Comparison of ENCODE assay signal across 1 cellular context in the genomic region with DNA sequence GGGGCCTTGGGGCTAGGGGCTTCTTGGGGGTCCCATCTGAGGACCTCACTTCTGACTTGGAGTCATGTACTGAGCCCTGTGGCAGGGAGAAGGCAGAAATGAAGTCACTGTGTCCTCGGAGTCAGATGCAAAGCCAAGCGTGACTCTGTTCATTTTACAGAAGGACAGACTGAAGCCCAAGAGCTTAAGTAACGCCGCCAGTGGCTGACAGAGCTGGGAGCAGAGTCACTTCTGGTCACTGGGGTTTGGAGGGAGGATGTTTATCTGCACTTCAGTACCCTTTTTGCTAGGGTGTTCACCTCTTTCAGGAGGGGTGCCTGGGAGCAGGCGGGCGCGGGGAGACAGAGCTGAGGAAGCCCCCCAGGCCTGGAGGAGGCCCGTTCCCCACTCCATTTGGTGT.
TF ChIP-seq lines count a peak whose summit lies in the region.

No MANE protein-coding gene starts in this region.

TF ChIP-seq in K562, 482 proteins besides CTCF, POLR2A, EP300 and RAD21 (continued from another document):
- TF ChIP-seq, protein P1, sequence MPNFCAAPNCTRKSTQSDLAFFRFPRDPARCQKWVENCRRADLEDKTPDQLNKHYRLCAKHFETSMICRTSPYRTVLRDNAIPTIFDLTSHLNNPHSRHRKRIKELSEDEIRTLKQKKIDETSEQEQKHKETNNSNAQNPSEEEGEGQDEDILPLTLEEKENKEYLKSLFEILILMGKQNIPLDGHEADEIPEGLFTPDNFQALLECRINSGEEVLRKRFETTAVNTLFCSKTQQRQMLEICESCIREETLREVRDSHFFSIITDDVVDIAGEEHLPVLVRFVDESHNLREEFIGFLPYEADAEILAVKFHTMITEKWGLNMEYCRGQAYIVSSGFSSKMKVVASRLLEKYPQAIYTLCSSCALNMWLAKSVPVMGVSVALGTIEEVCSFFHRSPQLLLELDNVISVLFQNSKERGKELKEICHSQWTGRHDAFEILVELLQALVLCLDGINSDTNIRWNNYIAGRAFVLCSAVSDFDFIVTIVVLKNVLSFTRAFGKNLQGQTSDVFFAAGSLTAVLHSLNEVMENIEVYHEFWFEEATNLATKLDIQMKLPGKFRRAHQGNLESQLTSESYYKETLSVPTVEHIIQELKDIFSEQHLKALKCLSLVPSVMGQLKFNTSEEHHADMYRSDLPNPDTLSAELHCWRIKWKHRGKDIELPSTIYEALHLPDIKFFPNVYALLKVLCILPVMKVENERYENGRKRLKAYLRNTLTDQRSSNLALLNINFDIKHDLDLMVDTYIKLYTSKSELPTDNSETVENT (CRISPR knock-in tag; IDR thresholded peaks at IDR 0.05) = no peak
- no peak for TF ChIP-seq ETS2 (tag; IDR thresholded peaks at IDR 0.05; ENCODE audit: borderline replicate concordance, poor library complexity, severe bottlenecking)
- TF ChIP-seq, protein P2, sequence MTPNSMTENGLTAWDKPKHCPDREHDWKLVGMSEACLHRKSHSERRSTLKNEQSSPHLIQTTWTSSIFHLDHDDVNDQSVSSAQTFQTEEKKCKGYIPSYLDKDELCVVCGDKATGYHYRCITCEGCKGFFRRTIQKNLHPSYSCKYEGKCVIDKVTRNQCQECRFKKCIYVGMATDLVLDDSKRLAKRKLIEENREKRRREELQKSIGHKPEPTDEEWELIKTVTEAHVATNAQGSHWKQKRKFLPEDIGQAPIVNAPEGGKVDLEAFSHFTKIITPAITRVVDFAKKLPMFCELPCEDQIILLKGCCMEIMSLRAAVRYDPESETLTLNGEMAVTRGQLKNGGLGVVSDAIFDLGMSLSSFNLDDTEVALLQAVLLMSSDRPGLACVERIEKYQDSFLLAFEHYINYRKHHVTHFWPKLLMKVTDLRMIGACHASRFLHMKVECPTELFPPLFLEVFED (CRISPR knock-in tag; conservative IDR thresholded peaks at IDR 0.05) = no peak
- no peak for TF ChIP-seq SP2 (IDR thresholded peaks at IDR 0.05; ENCODE audit: extremely low read depth, low read depth, low read length, poor library complexity, severe bottlenecking)
- TF ChIP-seq STAT5A (IDR thresholded peaks at IDR 0.05; ENCODE audit: borderline replicate concordance, low read length) = no peak
- no peak for TF ChIP-seq MTA2 (IDR thresholded peaks at IDR 0.05; ENCODE audit: low read depth)
- no peak for TF ChIP-seq DNMT1 (IDR thresholded peaks at IDR 0.05)
- TF ChIP-seq ESRRA (IDR thresholded peaks at IDR 0.05; ENCODE audit: borderline replicate concordance, low read depth) = no peak
- no peak for TF ChIP-seq TCFL5 (CRISPR knock-in tag; conservative IDR thresholded peaks at IDR 0.05)
- TF ChIP-seq NCOA1 (IDR thresholded peaks at IDR 0.05; ENCODE audit: low read depth) = no peak
- TF ChIP-seq ILK (tag; IDR thresholded peaks at IDR 0.05; ENCODE audit: borderline replicate concordance, low read depth) = no peak
- TF ChIP-seq POLR2H (tag; IDR thresholded peaks at IDR 0.05; ENCODE audit: low read depth) = no peak
